In the genomic region with DNA sequence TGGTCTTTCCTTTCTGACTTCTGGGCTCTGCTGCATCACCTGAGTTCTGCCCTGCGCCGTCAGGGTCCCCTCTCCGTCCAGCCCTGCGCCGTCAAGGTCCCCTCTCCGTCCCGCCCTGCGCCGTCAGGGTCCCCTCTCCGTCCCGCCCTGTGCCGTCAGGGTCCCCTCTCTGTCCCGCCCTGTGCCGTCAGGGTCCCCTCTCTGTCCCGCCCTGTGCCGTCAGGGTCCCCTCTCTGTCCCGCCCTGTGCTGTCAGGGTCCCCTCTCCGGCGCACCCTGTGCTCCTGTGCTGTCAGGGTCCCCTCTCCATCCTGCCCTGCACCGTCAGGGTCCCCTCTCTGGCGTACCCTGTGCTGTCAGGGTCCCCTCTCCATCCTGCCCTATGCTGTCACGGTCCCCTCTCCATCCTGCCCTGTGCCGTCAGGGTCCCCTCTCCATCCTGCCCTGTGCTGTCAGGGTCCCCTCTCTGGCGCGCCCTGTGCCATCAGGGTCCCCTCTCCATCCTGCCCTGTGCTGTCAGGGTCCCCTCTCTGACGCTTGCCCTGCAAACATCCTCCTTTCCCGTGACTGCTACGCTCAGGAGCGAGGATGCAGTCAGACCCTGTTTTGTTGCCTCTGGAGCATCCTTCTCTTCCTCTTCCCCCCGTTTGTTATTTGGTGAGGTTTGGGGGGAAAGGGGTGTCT, we compare ENCODE assay signal across 22 cellular contexts.
A peak's percentile ranks its signal among the peaks of the same experiment; 100 is the strongest.
DNase-seq lines count a peak whose midpoint lies in the region; ATAC-seq, FAIRE-seq and TF ChIP-seq lines count a peak whose summit lies in the region.
"Had no signal": no experiment of that assay in that cellular context is flagged by ENCODE, and none has a peak within 500 bp of the region (broad histone marks: within the 10 kb centered on the region; RNA-seq: fewer than 3 reads in every experiment).

No MANE protein-coding gene starts in this region.

- no peaks in the 10 kb centered on the region for H3K27me3 ChIP-seq in esophagus muscularis mucosa
- no peaks in the 10 kb centered on the region for H3K27me3 ChIP-seq in neural cell (ENCODE audit: insufficient read depth, low read depth, low read length)
- H3K27me3 ChIP-seq: BE2C had no signal

- peak overlapping the region; percentile 48 to 80 (median 56) for H3K27ac ChIP-seq in esophagus muscularis mucosa (replicated peaks in 1 of 4)
- no peak overlapping the region for H3K27ac ChIP-seq in kidney (ENCODE audit: low read depth in 2 of 2, low read length in 2 of 2)
- H3K27ac ChIP-seq in neural cell (ENCODE audit: low read length), result peak overlapping the region; percentile 87
- H3K27ac ChIP-seq: A549 had no signal

- intact Hi-C loops in esophagus muscularis mucosa (cut with DNase I) (no loop called here), kidney (cut with DNase I) (no loop called here)

- no peaks in the 10 kb centered on the region for H3F3A ChIP-seq in neural cell (ENCODE audit: insufficient read depth, low read length, poor library complexity, severe bottlenecking)

- no peak for TF ChIP-seq POLR2A in esophagus muscularis mucosa (IDR thresholded peaks at IDR 0.05; ENCODE audit: low read depth)

- H3K9ac ChIP-seq in kidney (ENCODE audit: low read length in 2 of 2), result no peak overlapping the region
- peak overlapping the region; percentile 1 for H3K9ac ChIP-seq in neural cell (ENCODE audit: low read length)

- no peaks in the 10 kb centered on the region for H3K79me2 ChIP-seq in neural cell (replicated peaks; ENCODE audit: insufficient read depth, low read length)

- no peak overlapping the region for H2AFZ ChIP-seq in neural cell (ENCODE audit: low read depth, low read length)

- no peak overlapping the region for H3K4me2 ChIP-seq in neural cell (ENCODE audit: low read length)
- H3K4me2 ChIP-seq: A549 had no signal

- H3K27me3 Mint-ChIP-seq in stimulated activated naive B cell treated with anti-CD40 and anti-IgM and Interleukin-4, amounts not matched to agents 10 μg/mL and 1 μg/mL and 100 μg/mL, for 72 hours, result no peaks in the 10 kb centered on the region

- WGBS in esophagus muscularis mucosa, result 93% methylated on average over 30 of the region's 30 CpGs

- TF ChIP-seq CTCF in esophagus muscularis mucosa (IDR thresholded peaks at IDR 0.05) (no peak), kidney (IDR thresholded peaks at IDR 0.05; ENCODE audit: borderline replicate concordance, extremely low read depth, insufficient read depth) (no peak), neural cell (IDR thresholded peaks at IDR 0.05; ENCODE audit: poor library complexity, severe bottlenecking) (no peak), GM10266 (IDR thresholded peaks at IDR 0.05; ENCODE audit: control insufficient read depth, insufficient read depth, low read depth, missing control alignments) (no peak)

- FAIRE-seq in kidney (lab: Jason Lieb, UNC), result no peak
- FAIRE-seq: A549, D721Med, G401.6, GM12892, HepG2, HTR-8/SVneo had no signal

- H3K4me3 ChIP-seq in esophagus muscularis mucosa (no peak overlapping the region), kidney (ENCODE audit: low read length in 2 of 2) (no peak overlapping the region), neural cell (ENCODE audit: low read length) (no peak overlapping the region)
- H3K4me3 ChIP-seq: A549 had no signal

- DNase-seq in esophagus muscularis mucosa (ENCODE audit: extremely low spot score) (no peak), kidney (peak; percentile 32), NCI-H345 treated with DMSO at 0.1 percent for 48 hours (lab: John Stamatoyannopoulos, UW; ENCODE audit: unreplicated experiment) (no peak), GM10266 (ENCODE audit: extremely low spot score) (no peak)
- no peak for DNase-seq in stimulated activated naive B cell treated with anti-CD40 and anti-IgM and Interleukin-4, amounts not matched to agents 10 μg/mL and 1 μg/mL and 100 μg/mL, for 72 hours
- DNase-seq: BE2C; CD8-positive, alpha-beta T cell; COR-L47; DMS153; DMS79 treated with DMSO at 0.1 percent for 48 hours; EL; GOT3; H9 had no signal

- ATAC-seq in stimulated activated naive B cell treated with anti-CD40 and anti-IgM and Interleukin-4, amounts not matched to agents 10 μg/mL and 1 μg/mL and 100 μg/mL, for 72 hours (replicated peaks), result no peak
- no peak for ATAC-seq in HG03521 (IDR thresholded peaks at IDR 0.05; ENCODE audit: unreplicated experiment)
- ATAC-seq: A549; CD8-positive, alpha-beta T cell; HepG2 had no signal

- TF ChIP-seq RAD21 in neural cell (conservative IDR thresholded peaks at IDR 0.05), result no peak

- H3K9me3 ChIP-seq in esophagus muscularis mucosa (peaks cover 0 to 8% (median 4%) of the 10 kb centered on the region in 4 donors), kidney (ENCODE audit: control insufficient read depth in 1 of 2, low read length in 2 of 2) (peaks cover 0 to 4% of the 10 kb centered on the region in 2 donors), neural cell (ENCODE audit: low read length) (peaks cover 6% of the 10 kb centered on the region)
- H3K9me3 ChIP-seq: BE2C had no signal

- TF ChIP-seq EP300 in esophagus muscularis mucosa (IDR thresholded peaks at IDR 0.05), result no peak
- no peak for TF ChIP-seq EP300 in neural cell (conservative IDR thresholded peaks at IDR 0.05; ENCODE audit: poor library complexity, severe bottlenecking)

- peaks cover 40 to 85% (median 84%) of the 10 kb centered on the region in 4 donors for H3K4me1 ChIP-seq in esophagus muscularis mucosa
- peaks cover 0 to 17% of the 10 kb centered on the region in 2 donors for H3K4me1 ChIP-seq in kidney (ENCODE audit: control insufficient read depth in 1 of 2, insufficient read depth in 1 of 2, low read depth in 1 of 2, low read length in 2 of 2)
- H3K4me1 ChIP-seq: A549, BE2C had no signal

- H3K4me1 Mint-ChIP-seq in stimulated activated naive B cell treated with anti-CD40 and anti-IgM and Interleukin-4, amounts not matched to agents 10 μg/mL and 1 μg/mL and 100 μg/mL, for 72 hours, result peaks cover 30 to 55% of the 10 kb centered on the region in 2 donors

- peaks cover 11 to 14% of the 10 kb centered on the region in 2 donors for H3K9me3 Mint-ChIP-seq in stimulated activated naive B cell treated with anti-CD40 and anti-IgM and Interleukin-4, amounts not matched to agents 10 μg/mL and 1 μg/mL and 100 μg/mL, for 72 hours

- H3K36me3 Mint-ChIP-seq in stimulated activated naive B cell treated with anti-CD40 and anti-IgM and Interleukin-4, amounts not matched to agents 10 μg/mL and 1 μg/mL and 100 μg/mL, for 72 hours, result peaks cover 22 to 25% of the 10 kb centered on the region in 2 donors

- no peaks in the 10 kb centered on the region for H3K9me2 ChIP-seq in neural cell (ENCODE audit: insufficient read depth, low read length)

- no peak overlapping the region for H3K4me3 Mint-ChIP-seq in stimulated activated naive B cell treated with anti-CD40 and anti-IgM and Interleukin-4, amounts not matched to agents 10 μg/mL and 1 μg/mL and 100 μg/mL, for 72 hours
- H3K4me3 Mint-ChIP-seq: CD14-positive monocyte; CD8-positive, alpha-beta T cell; H9 had no signal

- H3K36me3 ChIP-seq in esophagus muscularis mucosa (no peaks in the 10 kb centered on the region), kidney (ENCODE audit: control insufficient read depth in 1 of 2, insufficient read depth in 2 of 2, low read length in 2 of 2) (no peaks in the 10 kb centered on the region), neural cell (ENCODE audit: insufficient read depth, low read length) (no peaks in the 10 kb centered on the region)
- H3K36me3 ChIP-seq: BE2C had no signal

- no peaks in the 10 kb centered on the region for H4K20me1 ChIP-seq in neural cell (ENCODE audit: insufficient read depth)

- peak overlapping the region; percentile 77 for H3K27ac Mint-ChIP-seq in stimulated activated naive B cell treated with anti-CD40 and anti-IgM and Interleukin-4, amounts not matched to agents 10 μg/mL and 1 μg/mL and 100 μg/mL, for 72 hours
- H3K27ac Mint-ChIP-seq: CD14-positive monocyte; CD8-positive, alpha-beta T cell; H9 had no signal

TF ChIP-seq in neural cell, 6 proteins besides CTCF, POLR2A, EP300 and RAD21:
- TF ChIP-seq, protein P1, sequence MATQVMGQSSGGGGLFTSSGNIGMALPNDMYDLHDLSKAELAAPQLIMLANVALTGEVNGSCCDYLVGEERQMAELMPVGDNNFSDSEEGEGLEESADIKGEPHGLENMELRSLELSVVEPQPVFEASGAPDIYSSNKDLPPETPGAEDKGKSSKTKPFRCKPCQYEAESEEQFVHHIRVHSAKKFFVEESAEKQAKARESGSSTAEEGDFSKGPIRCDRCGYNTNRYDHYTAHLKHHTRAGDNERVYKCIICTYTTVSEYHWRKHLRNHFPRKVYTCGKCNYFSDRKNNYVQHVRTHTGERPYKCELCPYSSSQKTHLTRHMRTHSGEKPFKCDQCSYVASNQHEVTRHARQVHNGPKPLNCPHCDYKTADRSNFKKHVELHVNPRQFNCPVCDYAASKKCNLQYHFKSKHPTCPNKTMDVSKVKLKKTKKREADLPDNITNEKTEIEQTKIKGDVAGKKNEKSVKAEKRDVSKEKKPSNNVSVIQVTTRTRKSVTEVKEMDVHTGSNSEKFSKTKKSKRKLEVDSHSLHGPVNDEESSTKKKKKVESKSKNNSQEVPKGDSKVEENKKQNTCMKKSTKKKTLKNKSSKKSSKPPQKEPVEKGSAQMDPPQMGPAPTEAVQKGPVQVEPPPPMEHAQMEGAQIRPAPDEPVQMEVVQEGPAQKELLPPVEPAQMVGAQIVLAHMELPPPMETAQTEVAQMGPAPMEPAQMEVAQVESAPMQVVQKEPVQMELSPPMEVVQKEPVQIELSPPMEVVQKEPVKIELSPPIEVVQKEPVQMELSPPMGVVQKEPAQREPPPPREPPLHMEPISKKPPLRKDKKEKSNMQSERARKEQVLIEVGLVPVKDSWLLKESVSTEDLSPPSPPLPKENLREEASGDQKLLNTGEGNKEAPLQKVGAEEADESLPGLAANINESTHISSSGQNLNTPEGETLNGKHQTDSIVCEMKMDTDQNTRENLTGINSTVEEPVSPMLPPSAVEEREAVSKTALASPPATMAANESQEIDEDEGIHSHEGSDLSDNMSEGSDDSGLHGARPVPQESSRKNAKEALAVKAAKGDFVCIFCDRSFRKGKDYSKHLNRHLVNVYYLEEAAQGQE (IDR thresholded peaks at IDR 0.05; ENCODE audit: borderline replicate concordance), result no peak
- no peak for TF ChIP-seq SMC3 (conservative IDR thresholded peaks at IDR 0.05; ENCODE audit: poor library complexity)
- no peak for TF ChIP-seq MXI1 (conservative IDR thresholded peaks at IDR 0.05; ENCODE audit: poor library complexity, severe bottlenecking)
- no peak for TF ChIP-seq EZH2 (IDR thresholded peaks at IDR 0.05; ENCODE audit: borderline replicate concordance, insufficient read depth, low read length, poor library complexity, severe bottlenecking)
- TF ChIP-seq POLR2AphosphoS5 (IDR thresholded peaks at IDR 0.05), result no peak
- TF ChIP-seq TAF1 (IDR thresholded peaks at IDR 0.05; ENCODE audit: low read depth), result no peak

Comparison
In these comparisons a context has a peak if more than half of its experiments do, and no peak if none do; other contexts are left out.
1. H3K27ac ChIP-seq: peak in esophagus muscularis mucosa (4 of 4) and neural cell (single experiment); none in kidney (0 of 2).